8 cellular contexts compared by ENCODE assay signal in genomic region chr1:113929750-113930498, GRCh38. TPM values are rescaled to one million over a fixed set of nuclear protein-coding genes. Genes with fewer than 3 reads are reported as not detected.
DNase-seq lines count a peak whose midpoint lies in the region; ATAC-seq and TF ChIP-seq lines count a peak whose summit lies in the region.

No MANE protein-coding gene starts in this region.

- TF ChIP-seq RAD21 in liver (IDR thresholded peaks at IDR 0.05): peak in 1 of 2 donors; percentile 7

- peaks cover 9 to 53% (median 40%) of the 10 kb centered on the region in 4 donors for H3K4me1 ChIP-seq in liver (ENCODE audit: control insufficient read depth in 4 of 4, insufficient read depth in 4 of 4, low read length in 3 of 4)

- WGBS in liver: under 1% methylated on average over 64 of the region's 64 CpGs

- H3K9ac ChIP-seq in liver (ENCODE audit: low read depth in 1 of 2, low read length in 2 of 2): peak overlapping the region; percentile 33 to 87

- peak; percentile 28 for ATAC-seq in GM21515 (IDR thresholded peaks at IDR 0.05; ENCODE audit: unreplicated experiment)

- TF ChIP-seq CTCF in chondrocyte (IDR thresholded peaks at IDR 0.05): peak; percentile 70
- no peak for TF ChIP-seq CTCF in liver (IDR thresholded peaks at IDR 0.05; ENCODE audit: low read depth, low read length, missing input control)

- no peaks in the 10 kb centered on the region for H3K36me3 Mint-ChIP-seq in chondrocyte (ENCODE audit: low read depth)

- H3K4me3 ChIP-seq in liver (ENCODE audit: low read depth in 1 of 3, low read length in 3 of 3): peak overlapping the region; percentile 82 to 97 (median 84)

- H3K36me3 ChIP-seq in liver (ENCODE audit: control insufficient read depth in 4 of 4, insufficient read depth in 3 of 4, low read depth in 1 of 4, low read length in 3 of 4): no peaks in the 10 kb centered on the region

- no peaks in the 10 kb centered on the region for H3K27me3 ChIP-seq in liver (ENCODE audit: control insufficient read depth in 4 of 4, insufficient read depth in 4 of 4, low read length in 3 of 4)

- no peaks in the 10 kb centered on the region for H3K27me3 Mint-ChIP-seq in chondrocyte (ENCODE audit: low read depth)

- H3K9me3 Mint-ChIP-seq in chondrocyte (ENCODE audit: low read depth): no peaks in the 10 kb centered on the region

- H3K9me3 ChIP-seq in liver (ENCODE audit: control insufficient read depth in 4 of 4, low read length in 3 of 4): no peaks in the 10 kb centered on the region

- peak overlapping the region; percentile 94 to 100 for H3K27ac ChIP-seq in liver (ENCODE audit: low read depth in 1 of 2, low read length in 2 of 2)

- peaks cover 50% of the 10 kb centered on the region for H3K4me1 Mint-ChIP-seq in chondrocyte (ENCODE audit: low read depth)

- DNase-seq in ELR (ENCODE audit: low read depth): peak; percentile 47
- DNase-seq in HuH-7.5 (ENCODE audit: low spot score): peak; percentile 62
- peak; percentile 47 to 57 for DNase-seq in activated CD4-positive, alpha-beta T cell treated with anti-CD3 and anti-CD28 coated beads for 4 hours
- no peak for DNase-seq in chondrocyte (ENCODE audit: low spot score)
- DNase-seq in stimulated activated CD4-positive, alpha-beta T cell treated with anti-CD3 and anti-CD28 coated beads, TNF-alpha, amount 100 ng/mL, for 24 hours (ENCODE audit: low read depth in 3 of 3): peak; percentile 26 to 51 (median 38)
- no peak for DNase-seq in NCI-H2081 treated with DMSO at 0.1 percent for 48 hours (lab: John Stamatoyannopoulos, UW)

- H3K4me3 Mint-ChIP-seq in chondrocyte (ENCODE audit: unreplicated experiment): peak overlapping the region; percentile 82

- peak overlapping the region; percentile 96 for H3K27ac Mint-ChIP-seq in chondrocyte (ENCODE audit: unreplicated experiment)

TF ChIP-seq in liver, 16 proteins besides CTCF, POLR2A, EP300 and RAD21:
- TF ChIP-seq JUND (IDR thresholded peaks at IDR 0.05) (no peak), FOXA2 (IDR thresholded peaks at IDR 0.05) (no peak), MAX (IDR thresholded peaks at IDR 0.05) (no peak)

RNA-seq across cellular contexts. Expression of gene HIPK1, which starts 0.8 kb away (rescaled TPM):
- total RNA-seq in chondrocyte (57.4 to 63.4 TPM (median 60.0 TPM) in 3 replicates), liver (10 to 100 TPM; 21.0 to 50.2 TPM)
- 1 to 10 TPM; 8.7 to 9.2 TPM for polyA plus RNA-seq in liver

RNA-seq across cellular contexts. Expression of gene DCLRE1B, which starts 24.8 kb away (rescaled TPM):
- total RNA-seq in chondrocyte: 8.1 to 11.4 TPM (median 8.3 TPM) in 3 replicates
- 1 to 10 TPM; 1.0 to 6.6 TPM for total RNA-seq in liver
- polyA plus RNA-seq in liver: 1 to 10 TPM in 1 of 2 donors, under 1 TPM in 1; 0.82 to 1.5 TPM

RNA-seq across cellular contexts. Expression of gene AP4B1, which starts 25.3 kb away (rescaled TPM):
- 15.6 to 23.6 TPM (median 16.8 TPM) in 3 replicates for total RNA-seq in chondrocyte
- total RNA-seq in liver: 10 to 100 TPM in 1 of 2 donors, 1 to 10 TPM in 1; 9.4 to 10.6 TPM
- polyA plus RNA-seq in liver: 1 to 10 TPM; 4.3 to 4.6 TPM

RNA-seq across cellular contexts. Expression of gene BCL2L15, which starts 42.5 kb away (rescaled TPM):
- total RNA-seq in chondrocyte (0.17 to 0.33 TPM (median 0.17 TPM) in 3 replicates), liver (under 1 TPM; 0.17 to 0.70 TPM)
- polyA plus RNA-seq in liver: under 1 TPM; 0.04 to 0.06 TPM

RNA-seq across cellular contexts. Expression of gene OLFML3, which starts 49.4 kb away (rescaled TPM):
- total RNA-seq in chondrocyte (33.1 to 44.2 TPM (median 34.9 TPM) in 3 replicates), liver (10 to 100 TPM; 10.8 to 13.6 TPM)
- 10 to 100 TPM in 1 of 2 donors, 1 to 10 TPM in 1; 8.3 to 16.7 TPM for polyA plus RNA-seq in liver

Comparison
In these comparisons a context has a peak if more than half of its experiments do, and no peak if none do; other contexts are left out.
1. DNase-seq: peak in ELR (single experiment), HuH-7.5 (single experiment), activated CD4-positive, alpha-beta T cell treated with anti-CD3 and anti-CD28 coated beads for 4 hours (2 of 2) and stimulated activated CD4-positive, alpha-beta T cell treated with anti-CD3 and anti-CD28 coated beads, TNF-alpha, amount 100 ng/mL, for 24 hours (3 of 3); none in chondrocyte (single experiment) and NCI-H2081 treated with DMSO at 0.1 percent for 48 hours (single experiment).